Comparison of ENCODE assay signal across 24 cellular contexts in genomic region chr2:152400607-152401214, GRCh38.
DNase-seq lines count a peak whose midpoint lies in the region; ATAC-seq and TF ChIP-seq lines count a peak whose summit lies in the region.
"Had no signal": no experiment of that assay in that cellular context is flagged by ENCODE, and none has a peak within 500 bp of the region (broad histone marks: within the 10 kb centered on the region; RNA-seq: fewer than 3 reads in every experiment).

No MANE protein-coding gene starts in this region.

- peaks cover 12% of the 10 kb centered on the region for H3K27me3 Mint-ChIP-seq in activated CD4-positive, alpha-beta T cell treated with anti-CD3 and anti-CD28 coated beads, Interleukin-2, amount 10 ng/mL, durations not matched to agents 24 days and 14 days
- H3K27me3 Mint-ChIP-seq in type B pancreatic cell: no peaks in the 10 kb centered on the region

- H3K4me3 ChIP-seq in fibroblast of the aortic adventitia (ENCODE audit: low read depth, low read length): no peak overlapping the region
- H3K4me3 ChIP-seq: gastrocnemius medialis, ovary had no signal

- TF ChIP-seq CTCF in fibroblast of the aortic adventitia (IDR thresholded peaks at IDR 0.05; ENCODE audit: insufficient read depth, low read length) (no peak), type B pancreatic cell (conservative IDR thresholded peaks at IDR 0.05) (no peak)

- peaks cover 2% of the 10 kb centered on the region for H3K36me3 Mint-ChIP-seq in activated CD4-positive, alpha-beta T cell treated with anti-CD3 and anti-CD28 coated beads, Interleukin-2, amount 10 ng/mL, durations not matched to agents 24 days and 14 days (ENCODE audit: low read depth)
- peaks cover 4% of the 10 kb centered on the region for H3K36me3 Mint-ChIP-seq in type B pancreatic cell
- H3K36me3 Mint-ChIP-seq: CD8-positive, alpha-beta memory T cell had no signal

- H3K4me3 Mint-ChIP-seq in activated CD4-positive, alpha-beta T cell treated with anti-CD3 and anti-CD28 coated beads, Interleukin-2, amount 10 ng/mL, durations not matched to agents 24 days and 14 days: no peak overlapping the region
- no peak overlapping the region for H3K4me3 Mint-ChIP-seq in type B pancreatic cell
- H3K4me3 Mint-ChIP-seq: activated naive CD8-positive, alpha-beta T cell treated with anti-CD3 and anti-CD28 coated beads, Interleukin-2, amount 50 U/mL, for 24 hours; activated T-cell treated with anti-CD3 and anti-CD28 coated beads, Interleukin-2, amount 50 U/mL, for 4 hours; CD8-positive, alpha-beta memory T cell; nephron progenitor cell had no signal

- H3K27ac Mint-ChIP-seq in activated CD4-positive, alpha-beta T cell treated with anti-CD3 and anti-CD28 coated beads, Interleukin-2, amount 10 ng/mL, durations not matched to agents 24 days and 14 days: peak overlapping the region; percentile 14
- peak overlapping the region; percentile 68 for H3K27ac Mint-ChIP-seq in type B pancreatic cell
- H3K27ac Mint-ChIP-seq: activated naive CD8-positive, alpha-beta T cell treated with anti-CD3 and anti-CD28 coated beads, Interleukin-2, amount 50 U/mL, for 24 hours; CD8-positive, alpha-beta memory T cell had no signal

- intact Hi-C loops in activated CD4-positive, alpha-beta T cell treated with anti-CD3 and anti-CD28 coated beads, Interleukin-2, amount 10 ng/mL, durations not matched to agents 24 days and 14 days (cut with micrococcal nuclease): loop anchor here (5.0 to 10.0 kb wide), 4 partner anchors 107 to 576 kb away; partner anchors contain the start of genes ARL5A, ARL6IP6, PRPF40A and STAM2

- peaks cover 51% of the 10 kb centered on the region for H3K4me1 Mint-ChIP-seq in activated CD4-positive, alpha-beta T cell treated with anti-CD3 and anti-CD28 coated beads, Interleukin-2, amount 10 ng/mL, durations not matched to agents 24 days and 14 days
- peaks cover 43% of the 10 kb centered on the region for H3K4me1 Mint-ChIP-seq in type B pancreatic cell (ENCODE audit: unreplicated experiment)
- H3K4me1 Mint-ChIP-seq: CD8-positive, alpha-beta memory T cell had no signal

- no peaks in the 10 kb centered on the region for H3K9me3 Mint-ChIP-seq in activated CD4-positive, alpha-beta T cell treated with anti-CD3 and anti-CD28 coated beads, Interleukin-2, amount 10 ng/mL, durations not matched to agents 24 days and 14 days
- H3K9me3 Mint-ChIP-seq in type B pancreatic cell: no peaks in the 10 kb centered on the region
- H3K9me3 Mint-ChIP-seq: activated naive CD8-positive, alpha-beta T cell treated with anti-CD3 and anti-CD28 coated beads, Interleukin-2, amount 50 U/mL, for 24 hours; activated T-cell treated with anti-CD3 and anti-CD28 coated beads, Interleukin-2, amount 50 U/mL, for 4 hours; CD8-positive, alpha-beta memory T cell; nephron progenitor cell had no signal

- no peak for DNase-seq in activated CD4-positive, alpha-beta T cell treated with anti-CD3 and anti-CD28 coated beads, Interleukin-2, amount 10 ng/mL, durations not matched to agents 24 days and 14 days
- no peak for DNase-seq in activated CD4-positive, alpha-beta T cell treated with anti-CD3 and anti-CD28 coated beads for 4 hours
- DNase-seq in astrocyte of the hippocampus (ENCODE audit: low read depth, low spot score): peak; percentile 39
- DNase-seq in fibroblast of the aortic adventitia (ENCODE audit: low read depth): peak; percentile 68
- no peak for DNase-seq in type B pancreatic cell (ENCODE audit: extremely low spot score, unreplicated experiment)
- no peak for DNase-seq in RPMI8226
- no peak for DNase-seq in NCI-H226
- DNase-seq: activated CD4-positive, alpha-beta T cell treated with anti-CD3 and anti-CD28 coated beads for 48 hours; activated naive CD8-positive, alpha-beta T cell treated with anti-CD3 and anti-CD28 coated beads, Interleukin-2, amount 50 U/mL, for 24 hours; activated T-cell treated with anti-CD3 and anti-CD28 coated beads, Interleukin-2, amount 50 U/mL, for 4 hours; AML-193; CD8-positive, alpha-beta memory T cell; DMS 273 treated with DMSO at 0.1 percent for 48 hours; gastrocnemius medialis; KBM-7; left cardiac atrium; NCI-H1436 treated with DMSO at 0.1 percent for 48 hours; nephron progenitor cell; ovary; retina; Right ventricle myocardium superior; stimulated activated CD4-positive, alpha-beta T cell treated with anti-CD3 and anti-CD28 coated beads, Interleukin-2, amount 100 ng/mL, for 24 hours had no signal

- no peak for ATAC-seq in GM18873 (IDR thresholded peaks at IDR 0.05; ENCODE audit: low FRiP score, unreplicated experiment)
- ATAC-seq: activated naive CD8-positive, alpha-beta T cell treated with anti-CD3 and anti-CD28 coated beads, Interleukin-2, amount 50 U/mL, for 24 hours; activated T-cell treated with anti-CD3 and anti-CD28 coated beads, Interleukin-2, amount 50 U/mL, for 4 hours; gastrocnemius medialis; HCT116; left cardiac atrium had no signal

Comparison
In these comparisons a context has a peak if more than half of its experiments do, and no peak if none do; other contexts are left out.
1. DNase-seq: peak in astrocyte of the hippocampus (single experiment) and fibroblast of the aortic adventitia (single experiment); none in activated CD4-positive, alpha-beta T cell treated with anti-CD3 and anti-CD28 coated beads, Interleukin-2, amount 10 ng/mL, durations not matched to agents 24 days and 14 days (single experiment), activated CD4-positive, alpha-beta T cell treated with anti-CD3 and anti-CD28 coated beads for 4 hours (0 of 2), type B pancreatic cell (single experiment), RPMI8226 (single experiment) and NCI-H226 (single experiment).